ENCODE assay signal across 15 cellular contexts in the genomic region with DNA sequence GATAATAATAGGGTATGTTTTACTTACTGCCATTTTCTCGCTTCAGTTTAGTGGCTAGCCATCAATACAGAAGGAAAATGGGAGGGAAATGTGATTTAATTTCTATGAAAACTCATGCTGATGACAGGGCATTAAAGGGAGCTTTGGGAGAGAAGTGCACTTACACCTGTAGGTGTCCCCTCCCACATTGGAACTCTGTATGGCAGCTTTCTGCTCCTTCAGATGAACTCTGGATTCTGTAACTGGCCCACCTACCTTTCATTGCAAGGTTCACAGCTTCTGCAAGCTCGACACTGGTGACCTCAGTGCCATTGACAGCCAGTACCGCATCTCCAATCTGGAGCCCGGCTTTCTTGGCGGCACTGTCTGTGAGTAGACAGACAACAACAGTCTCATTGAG.
DNase-seq lines count a peak whose midpoint lies in the region; ATAC-seq and TF ChIP-seq lines count a peak whose summit lies in the region.
"Had no signal": no experiment of that assay in that cellular context is flagged by ENCODE, and none has a peak within 500 bp of the region (broad histone marks: within the 10 kb centered on the region; RNA-seq: fewer than 3 reads in every experiment).

No MANE protein-coding gene starts in this region.

- H3K4me1 ChIP-seq in cardiac muscle cell (ENCODE audit: low read depth): peaks cover 13% of the 10 kb centered on the region
- no peaks in the 10 kb centered on the region for H3K4me1 ChIP-seq in mesendoderm (ENCODE audit: control insufficient read depth, low read depth, low read length)
- H3K4me1 ChIP-seq in skeletal muscle tissue (ENCODE audit: control insufficient read depth in 3 of 3, insufficient read depth in 3 of 3, low read length in 3 of 3): peaks cover 19 to 20% (median 20%) of the 10 kb centered on the region in 3 donors
- peaks cover 0 to 5% (median 0%) of the 10 kb centered on the region in 4 donors for H3K4me1 ChIP-seq in stomach

- no peak for TF ChIP-seq EP300 in stomach (IDR thresholded peaks at IDR 0.05)

- peak overlapping the region in 4 of 5 experiments; percentile 43 to 73 (median 70) for H3K4me3 Mint-ChIP-seq in brain
- no peak overlapping the region for H3K4me3 Mint-ChIP-seq in T-helper 17 cell

- TF ChIP-seq POLR2A in stomach (IDR thresholded peaks at IDR 0.05): no peak

- H3K27me3 Mint-ChIP-seq in brain (peaks cover 4% of the 10 kb centered on the region), T-helper 17 cell (peaks cover 31% of the 10 kb centered on the region)

- H2BK15ac ChIP-seq in mesendoderm (replicated peaks; ENCODE audit: low read depth): no peak overlapping the region

- H3K9me3 Mint-ChIP-seq in brain: peaks cover 4 to 14% (median 8%) of the 10 kb centered on the region in 5 experiments

- H2AK5ac ChIP-seq in mesendoderm (ENCODE audit: low read length): no peak overlapping the region

- no peaks in the 10 kb centered on the region for H3K36me3 ChIP-seq in cardiac muscle cell
- H3K36me3 ChIP-seq in mesendoderm (ENCODE audit: control insufficient read depth, insufficient read depth, low read length): no peaks in the 10 kb centered on the region
- no peaks in the 10 kb centered on the region for H3K36me3 ChIP-seq in skeletal muscle tissue (ENCODE audit: control insufficient read depth in 3 of 3, insufficient read depth in 3 of 3, low read length in 3 of 3)
- no peaks in the 10 kb centered on the region for H3K36me3 ChIP-seq in stomach

- no peak overlapping the region for H3K4me3 ChIP-seq in cardiac muscle cell
- no peak overlapping the region for H3K4me3 ChIP-seq in mesendoderm (ENCODE audit: low read length)
- H3K4me3 ChIP-seq in skeletal muscle tissue (ENCODE audit: low read length in 3 of 3): peak overlapping the region in 2 of 3 donors; percentile 15 to 16
- H3K4me3 ChIP-seq in stomach: no peak overlapping the region
- H3K4me3 ChIP-seq: A549 had no signal

- WGBS in mesendoderm (ENCODE audit: extremely low coverage, insufficient coverage, low lambda C conversion rate): no CpG with 5 or more reads among the region's 5 CpGs
- WGBS in stomach, 5 donors: 80 to 91% (median 88%) methylated on average over 5 of the region's 5 CpGs

- TF ChIP-seq CTCF in cardiac muscle cell (IDR thresholded peaks at IDR 0.05; ENCODE audit: low read depth, low read length): no peak
- TF ChIP-seq CTCF in brain (conservative IDR thresholded peaks at IDR 0.05): no peak
- no peak for TF ChIP-seq CTCF in stomach (IDR thresholded peaks at IDR 0.05)

- no peak overlapping the region for H2BK120ac ChIP-seq in mesendoderm (ENCODE audit: low read depth, low read length)

- H3K27ac Mint-ChIP-seq in brain (peak overlapping the region; percentile 84 to 89 (median 87)), T-helper 17 cell (no peak overlapping the region)

- no peak overlapping the region for H3K4me2 ChIP-seq in mesendoderm (ENCODE audit: low read length)
- H3K4me2 ChIP-seq: A549, SK-N-SH had no signal

- peaks cover 8% of the 10 kb centered on the region for H3K36me3 Mint-ChIP-seq in brain
- no peaks in the 10 kb centered on the region for H3K36me3 Mint-ChIP-seq in T-helper 17 cell (ENCODE audit: low read depth)

- DNase-seq in cardiac muscle cell (ENCODE audit: low read depth in 1 of 2, low spot score in 1 of 2) (no peak), Right ventricle myocardium superior (no peak), mesendoderm (peak; percentile 19), stomach (no peak), T-helper 17 cell (no peak)
- DNase-seq in activated effector memory CD4-positive, alpha-beta T cell treated with Interleukin-2 at 50 U/mL for 16 hours: no peak
- DNase-seq: DMS 273 treated with DMSO at 0.1 percent for 48 hours, NCI-H1105 treated with DMSO at 0.1 percent for 48 hours, NCI-H1694 treated with DMSO at 0.1 percent for 48 hours, NCI-H524, SK-N-SH had no signal

- H3K27ac ChIP-seq in cardiac muscle cell: peak overlapping the region; percentile 85
- H3K27ac ChIP-seq in mesendoderm (ENCODE audit: low read depth, low read length): no peak overlapping the region
- H3K27ac ChIP-seq in skeletal muscle tissue (ENCODE audit: low read depth, low read length): peak overlapping the region; percentile 68
- no peak overlapping the region for H3K27ac ChIP-seq in stomach
- H3K27ac ChIP-seq: A549 had no signal

- H3K9ac ChIP-seq in mesendoderm (ENCODE audit: low read length) (no peak overlapping the region), skeletal muscle tissue (ENCODE audit: low read depth in 1 of 3, low read length in 3 of 3) (peak overlapping the region in 1 of 3 donors; percentile 51)
- H3K9ac ChIP-seq: SK-N-SH had no signal

- H4K5ac ChIP-seq in mesendoderm (ENCODE audit: low read length): no peak overlapping the region

- H3K56ac ChIP-seq in mesendoderm (ENCODE audit: low read length): no peak overlapping the region

- H3K18ac ChIP-seq in mesendoderm (ENCODE audit: low read length): no peak overlapping the region

- no peak overlapping the region for H2BK5ac ChIP-seq in mesendoderm (ENCODE audit: low read length)

- peaks cover 43% of the 10 kb centered on the region for H3K4me1 Mint-ChIP-seq in brain
- H3K4me1 Mint-ChIP-seq in T-helper 17 cell: peaks cover 6% of the 10 kb centered on the region

- intact Hi-C loops in Right ventricle myocardium superior (cut with DNase I): no loop called here
- intact Hi-C loops in stomach (cut with DNase I; ENCODE audit: low total_unique reads): no loop called here

- no peaks in the 10 kb centered on the region for H3K9me3 ChIP-seq in cardiac muscle cell (ENCODE audit: low read depth)
- H3K9me3 ChIP-seq in skeletal muscle tissue (ENCODE audit: control insufficient read depth in 3 of 3, low read length in 3 of 3): peaks cover 0 to 5% (median 0%) of the 10 kb centered on the region in 3 donors
- peaks cover 0 to 6% (median 0%) of the 10 kb centered on the region in 4 donors for H3K9me3 ChIP-seq in stomach
- no peaks in the 10 kb centered on the region for H3K9me3 ChIP-seq in T-helper 17 cell (ENCODE audit: control insufficient read depth, low read length, poor library complexity, severe bottlenecking)
- H3K9me3 ChIP-seq: SK-N-SH had no signal

- H3K27me3 ChIP-seq in cardiac muscle cell (no peaks in the 10 kb centered on the region), mesendoderm (ENCODE audit: insufficient read depth, low read length, poor library complexity) (no peaks in the 10 kb centered on the region), skeletal muscle tissue (ENCODE audit: control insufficient read depth in 3 of 3, insufficient read depth in 3 of 3, low read length in 3 of 3) (no peaks in the 10 kb centered on the region), stomach (no peaks in the 10 kb centered on the region)

- H4K8ac ChIP-seq in mesendoderm (ENCODE audit: low read depth, low read length): no peak overlapping the region

- H3K4ac ChIP-seq in mesendoderm (ENCODE audit: low read depth, low read length): no peak overlapping the region

- no peak overlapping the region for H3K23ac ChIP-seq in mesendoderm (ENCODE audit: low read length)

- no peaks in the 10 kb centered on the region for H3K79me1 ChIP-seq in mesendoderm (ENCODE audit: low read length)

- H3K79me2 ChIP-seq in mesendoderm (ENCODE audit: control insufficient read depth, insufficient read depth, low read length): no peaks in the 10 kb centered on the region

- no peak for ATAC-seq in Right ventricle myocardium superior (ENCODE audit: poor library complexity)
- ATAC-seq in T-helper 17 cell: no peak
- ATAC-seq: A549, Panc1 had no signal

Comparison
In these comparisons a context has a peak if more than half of its experiments do, and no peak if none do; other contexts are left out.
1. H3K27ac ChIP-seq: peak in cardiac muscle cell (single experiment) and skeletal muscle tissue (single experiment); none in mesendoderm (single experiment) and stomach (0 of 5).
2. H3K4me3 ChIP-seq: peak in skeletal muscle tissue (2 of 3); none in cardiac muscle cell (single experiment), mesendoderm (single experiment) and stomach (0 of 4).